8 cellular contexts compared by ENCODE assay signal in genomic region chr15:101008158-101009139, GRCh38.
DNase-seq lines count a peak whose midpoint lies in the region; ATAC-seq, FAIRE-seq and TF ChIP-seq lines count a peak whose summit lies in the region.

No MANE protein-coding gene starts in this region.

- H3K27ac ChIP-seq in foreskin keratinocyte = no peak overlapping the region
- H3K27ac ChIP-seq in stomach = peak overlapping the region; percentile 53 to 62 (median 56)

- peak; percentile 52 for FAIRE-seq in RCC 7860 (lab: Jason Lieb, UNC)

- no peaks in the 10 kb centered on the region for H3K9me3 ChIP-seq in neuron (ENCODE audit: low read length)
- peaks cover 0 to 4% (median 0%) of the 10 kb centered on the region in 4 donors for H3K9me3 ChIP-seq in stomach

- WGBS in stomach, 5 donors = 21 to 39% (median 25%) methylated on average over 22 to 48 of the region's 48 CpGs

- TF ChIP-seq CTCF in foreskin keratinocyte (conservative IDR thresholded peaks at IDR 0.05) (peak; percentile 96), stomach (IDR thresholded peaks at IDR 0.05) (peak in 5 of 7 experiments; percentile 89 to 98 (median 94))

- H3K4me1 ChIP-seq in foreskin keratinocyte = peaks cover 11% of the 10 kb centered on the region
- peaks cover 7% of the 10 kb centered on the region for H3K4me1 ChIP-seq in neuron (ENCODE audit: insufficient read depth, low read length)
- H3K4me1 ChIP-seq in stomach = peaks cover 12 to 24% (median 18%) of the 10 kb centered on the region in 4 donors

- H3K4me3 ChIP-seq in neuron (ENCODE audit: low read length) (peak overlapping the region; percentile 25), stomach (peak overlapping the region; percentile 45 to 59 (median 56))

- in situ Hi-C loops in KBM-7 (cut with MboI; ENCODE audit: low pct_unique_long_range_greater_than_20kb, low sequenced_read_pairs) = loop anchor here (10.0 kb wide), 1 partner anchor 374 kb away; no protein-coding TSS in a partner anchor

- H2AFZ ChIP-seq in neuron (ENCODE audit: low read depth, low read length) = no peak overlapping the region

- DNase-seq in DMS53 (lab: John Stamatoyannopoulos, UW) (peak; percentile 92), KBM-7 (peak; percentile 63), RCC 7860 (ENCODE audit: low spot score) (peak; percentile 75), foreskin keratinocyte (peak; percentile 44 to 65), stomach (peak; percentile 91)
- DNase-seq in activated T-helper 9 cell treated with anti-CD3 and anti-CD28 coated beads, Interleukin-2, amount 50 U/mL, for 16 hours (ENCODE audit: low read depth) = peak; percentile 77

- intact Hi-C loops in stomach (cut with DNase I; ENCODE audit: low total_unique reads) = loop anchor here (5.0 kb wide), 2 partner anchors 91 to 381 kb away; partner anchors contain the start of gene LRRK1

- no peak for TF ChIP-seq POLR2A in stomach (IDR thresholded peaks at IDR 0.05)

- H3K27me3 ChIP-seq in foreskin keratinocyte (no peaks in the 10 kb centered on the region), neuron (ENCODE audit: insufficient read depth, low read length) (no peaks in the 10 kb centered on the region), stomach (no peaks in the 10 kb centered on the region)

- no peak for TF ChIP-seq EP300 in stomach (IDR thresholded peaks at IDR 0.05)

- H3K36me3 ChIP-seq in neuron (ENCODE audit: insufficient read depth, low read length) (no peaks in the 10 kb centered on the region), stomach (peaks cover 0 to 33% (median 24%) of the 10 kb centered on the region in 4 donors)

- ATAC-seq in GM21717 (IDR thresholded peaks at IDR 0.05; ENCODE audit: unreplicated experiment) (peak; percentile 77), foreskin keratinocyte (peak; percentile 88)
